Comparison of ENCODE assay signal across 14 cellular contexts in the genomic region with DNA sequence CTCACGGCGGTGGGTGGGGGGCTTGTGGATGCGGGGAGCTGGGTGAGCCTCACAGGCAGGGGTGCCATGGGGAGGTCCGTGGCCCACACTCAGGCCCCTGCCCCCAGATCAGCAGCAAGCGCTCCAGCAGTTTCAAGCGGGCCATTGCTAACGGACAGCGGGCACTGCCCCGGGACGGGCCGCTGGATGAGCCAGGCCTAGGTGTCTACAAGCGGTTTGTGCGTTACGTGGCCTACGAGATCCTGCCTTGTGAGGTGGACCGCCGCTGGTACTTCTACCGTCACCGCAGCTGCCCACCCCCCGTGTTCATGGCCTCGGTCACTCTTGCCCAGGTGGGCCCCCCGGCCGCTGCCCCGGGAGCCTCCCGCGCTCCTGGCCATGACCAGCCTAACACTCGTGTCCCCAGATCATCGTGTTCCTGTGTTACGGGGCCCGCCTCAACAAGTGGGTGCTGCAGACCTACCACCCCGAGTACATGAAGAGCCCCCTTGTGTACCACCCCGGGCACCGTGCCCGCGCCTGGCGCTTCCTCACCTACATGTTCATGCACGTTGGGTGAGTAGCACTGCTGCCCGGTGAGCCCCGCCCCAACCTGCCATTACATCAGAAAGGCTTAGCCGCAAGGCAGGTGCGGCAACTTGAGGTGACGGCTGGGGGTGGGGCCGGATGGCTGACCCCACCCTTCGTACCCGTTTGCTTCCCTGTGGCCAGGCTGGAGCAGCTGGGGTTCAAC. TPM values are rescaled to one million over a fixed set of nuclear protein-coding genes. Genes with fewer than 3 reads are reported as not detected.
DNase-seq lines count a peak whose midpoint lies in the region; ATAC-seq, FAIRE-seq and TF ChIP-seq lines count a peak whose summit lies in the region.
"Had no signal": no experiment of that assay in that cellular context is flagged by ENCODE, and none has a peak within 500 bp of the region (broad histone marks: within the 10 kb centered on the region; RNA-seq: fewer than 3 reads in every experiment).

No MANE protein-coding gene starts in this region.

- H4K8ac ChIP-seq in mesendoderm (ENCODE audit: low read depth, low read length), result no peak overlapping the region

- CTCF ChIA-PET in HepG2 (lab: Yijun Ruan, JAX; ENCODE audit: low intra/inter-chr PET ratio, low total read pairs), result no interaction called here

- no peak for ATAC-seq in HepG2
- no peak for ATAC-seq in right lobe of liver
- ATAC-seq in esophagus mucosa, result peak; percentile 67
- no peak for ATAC-seq in GM19455 (IDR thresholded peaks at IDR 0.05; ENCODE audit: unreplicated experiment)
- ATAC-seq: activated T-helper 17 cell treated with anti-CD3 and anti-CD28 coated beads, Interleukin-2, amount 50 U/mL, for 72 hours; left cardiac atrium had no signal

- DNase-seq in HepG2 (ENCODE audit: low spot score) (no peak), right lobe of liver (no peak), NCI-H69 (lab: John Stamatoyannopoulos, UW) (peak; percentile 94), mesendoderm (no peak), hepatocyte (ENCODE audit: low spot score) (no peak)
- DNase-seq in stimulated activated CD4-positive, alpha-beta T cell treated with anti-CD3 and anti-CD28 coated beads, Interleukin-2, amount 100 ng/mL, for 24 hours, result no peak
- DNase-seq: activated B cell treated with CpG ODN at 0.5 μM for 24 hours, left cardiac atrium, NCI-H1930, SIG-M5 had no signal

- peaks cover 14 to 23% of the 10 kb centered on the region in 2 experiments; a peak in 4 of 5 replicates for H3K36me3 ChIP-seq in HepG2 (replicated peaks in 1 of 2; ENCODE audit: control insufficient read depth in 1 of 2, insufficient read depth in 2 of 2, low read length in 2 of 2)
- H3K36me3 ChIP-seq in right lobe of liver, result peaks cover 0 to 21% (median 7%) of the 10 kb centered on the region in 4 donors
- H3K36me3 ChIP-seq in mesendoderm (ENCODE audit: control insufficient read depth, insufficient read depth, low read length), result peaks cover 11% of the 10 kb centered on the region
- no peaks in the 10 kb centered on the region for H3K36me3 ChIP-seq in hepatocyte (replicated peaks; ENCODE audit: insufficient read depth, low read depth)

- H3K9me2 ChIP-seq in hepatocyte (replicated peaks; ENCODE audit: insufficient read depth), result no peaks in the 10 kb centered on the region

- no peak overlapping the region for H2AK5ac ChIP-seq in mesendoderm (ENCODE audit: low read length)

- H3K4me1 ChIP-seq in HepG2 (ENCODE audit: insufficient read depth, low read length), result peaks cover 43% of the 10 kb centered on the region
- H3K4me1 ChIP-seq in right lobe of liver, result peaks cover 0 to 15% (median 6%) of the 10 kb centered on the region in 4 donors
- peaks cover 5% of the 10 kb centered on the region for H3K4me1 ChIP-seq in mesendoderm (ENCODE audit: control insufficient read depth, low read depth, low read length)
- peaks cover 29% of the 10 kb centered on the region for H3K4me1 ChIP-seq in hepatocyte (ENCODE audit: insufficient read depth)

- no peak overlapping the region for H3K18ac ChIP-seq in mesendoderm (ENCODE audit: low read length)

- TF ChIP-seq CTCF in HepG2 (CRISPR knock-in tag; IDR thresholded peaks at IDR 0.05) (no peak), right lobe of liver (IDR thresholded peaks at IDR 0.05) (no peak), hepatocyte (IDR thresholded peaks at IDR 0.05; ENCODE audit: poor library complexity) (no peak)

- no peak overlapping the region for H4K5ac ChIP-seq in mesendoderm (ENCODE audit: low read length)

- no peaks in the 10 kb centered on the region for H3K9me3 ChIP-seq in HepG2 (ENCODE audit: low read length)
- no peaks in the 10 kb centered on the region for H3K9me3 ChIP-seq in right lobe of liver
- no peaks in the 10 kb centered on the region for H3K9me3 ChIP-seq in hepatocyte (ENCODE audit: low read depth)

- H3K27me3 ChIP-seq in HepG2 (ENCODE audit: control insufficient read depth in 1 of 2, insufficient read depth in 2 of 2, low read length in 2 of 2), result no peaks in the 10 kb centered on the region; a peak in 1 of 5 replicates
- H3K27me3 ChIP-seq in right lobe of liver, result no peaks in the 10 kb centered on the region
- H3K27me3 ChIP-seq in mesendoderm (ENCODE audit: insufficient read depth, low read length, poor library complexity), result no peaks in the 10 kb centered on the region
- no peaks in the 10 kb centered on the region for H3K27me3 ChIP-seq in hepatocyte

- H3K23ac ChIP-seq in mesendoderm (ENCODE audit: low read length), result no peak overlapping the region

- 0 out of 2 replicates have a peak, but pooled peaks cover 3% of the 10 kb centered on the region for H4K20me1 ChIP-seq in HepG2 (ENCODE audit: insufficient read depth, low read length)
- H4K20me1 ChIP-seq in hepatocyte (ENCODE audit: insufficient read depth, poor library complexity, severe bottlenecking), result peaks cover 13% of the 10 kb centered on the region

- 95% methylated on average over 23 of the region's 45 CpGs for WGBS in HepG2 (ENCODE audit: low lambda C conversion rate)
- no CpG with 5 or more reads among the region's 45 CpGs for WGBS in right lobe of liver (ENCODE audit: insufficient coverage, low coverage, low lambda C conversion rate, missing lambda C conversion rate)
- no CpG with 5 or more reads among the region's 45 CpGs for WGBS in mesendoderm (ENCODE audit: extremely low coverage, insufficient coverage, low lambda C conversion rate)
- WGBS in hepatocyte (ENCODE audit: low lambda C conversion rate, missing lambda C conversion rate), result 96% methylated on average over 34 of the region's 45 CpGs

- H3K79me1 ChIP-seq in mesendoderm (ENCODE audit: low read length), result peaks cover 4% of the 10 kb centered on the region

- H3K4me2 ChIP-seq in HepG2 (ENCODE audit: low read depth, low read length), result peak overlapping the region; percentile 87; the same call in 1 of the 2 replicates
- H3K4me2 ChIP-seq in mesendoderm (ENCODE audit: low read length), result no peak overlapping the region
- H3K4me2 ChIP-seq in hepatocyte, result no peak overlapping the region

- peaks cover 10% of the 10 kb centered on the region for H3K79me2 ChIP-seq in HepG2 (ENCODE audit: insufficient read depth, low read length)
- H3K79me2 ChIP-seq in mesendoderm (ENCODE audit: control insufficient read depth, insufficient read depth, low read length), result peaks cover 11% of the 10 kb centered on the region
- H3K79me2 ChIP-seq in hepatocyte, result peaks cover 11% of the 10 kb centered on the region

- no peak for TF ChIP-seq EP300 in HepG2 (IDR thresholded peaks at IDR 0.05; ENCODE audit: low read depth in 2 of 2, low read length in 2 of 2)
- TF ChIP-seq EP300 in HepG2 (CRISPR knock-in tag; IDR thresholded peaks at IDR 0.05; ENCODE audit: borderline replicate concordance), result no peak

- H2BK15ac ChIP-seq in mesendoderm (replicated peaks; ENCODE audit: low read depth), result no peak overlapping the region

- TF ChIP-seq RAD21 in HepG2 (CRISPR knock-in tag; IDR thresholded peaks at IDR 0.05), result no peak

- FAIRE-seq in HepG2 (lab: Jason Lieb, UNC), result no peak

- H2AFZ ChIP-seq in HepG2 (ENCODE audit: low read length) (no peak overlapping the region), hepatocyte (no peak overlapping the region)

- H3K27ac ChIP-seq in HepG2 (ENCODE audit: extremely low read length, insufficient read depth, low read length) (peak overlapping the region; percentile 60), right lobe of liver (no peak overlapping the region), mesendoderm (ENCODE audit: low read depth, low read length) (no peak overlapping the region), hepatocyte (no peak overlapping the region)
- H3K27ac ChIP-seq: HL-60 had no signal

- intact Hi-C loops in HepG2 (cut with micrococcal nuclease; ENCODE audit: unreplicated experiment), result no loop called here
- intact Hi-C loops in right lobe of liver (cut with DNase I), result no loop called here

- no TSS peak for BruUV-seq in HepG2 (replicated peaks; lab: Mats Ljungman, UMichigan)

- H3K9ac ChIP-seq in HepG2 (ENCODE audit: insufficient read depth, low read depth, low read length) (no peak overlapping the region), mesendoderm (ENCODE audit: low read length) (no peak overlapping the region)

- TF ChIP-seq POLR2A in HepG2 (IDR thresholded peaks at IDR 0.05; ENCODE audit: insufficient read depth in 1 of 2, low read depth in 2 of 2, low read length in 2 of 2) (no peak), right lobe of liver (IDR thresholded peaks at IDR 0.05) (no peak)

- no peak overlapping the region for H2BK5ac ChIP-seq in mesendoderm (ENCODE audit: low read length)

- H2BK120ac ChIP-seq in mesendoderm (ENCODE audit: low read depth, low read length), result no peak overlapping the region

- no peak overlapping the region for H3K4ac ChIP-seq in mesendoderm (ENCODE audit: low read depth, low read length)

- POLR2A ChIA-PET in HepG2 (lab: Yijun Ruan, JAX), result interaction anchor here (0.8 to 1.9 kb wide), 4 partner anchors 9 to 28 kb away, joined by 3 to 12 read pairs (median 6); a partner anchor contains a TSS

- H3K4me3 ChIP-seq in HepG2 (replicated peaks in 1 of 3; ENCODE audit: insufficient read depth in 1 of 3, low read depth in 2 of 3, low read length in 3 of 3), result peak overlapping the region in 2 of 3 experiments; percentile 28 to 74; a peak in 2 of 6 replicates
- no peak overlapping the region for H3K4me3 ChIP-seq in right lobe of liver
- H3K4me3 ChIP-seq in mesendoderm (ENCODE audit: low read length), result no peak overlapping the region
- H3K4me3 ChIP-seq in hepatocyte, result no peak overlapping the region

- in situ Hi-C loops in HepG2 (cut with HindIII; ENCODE audit: extremely low pct_ligation_motif_present, low pct_unique_long_range_greater_than_20kb), result no loop called here

- H3K56ac ChIP-seq in mesendoderm (ENCODE audit: low read length), result no peak overlapping the region

RNA-seq across cellular contexts. Expression of a gene that starts 1.3 kb away (rescaled TPM):
- total RNA-seq in HepG2 (2016; rRNA removed; fragmentation: Illumina TruSeq; extraction: Trizol) (0.87 and 1.8 TPM in 2 replicates), right lobe of liver (1 to 10 TPM in 1 of 6 experiments, under 1 TPM in 5; 0.37 to 1.1 (median 0.60) TPM), esophagus mucosa (1.0 TPM), hepatocyte (2.3 and 3.4 TPM in 2 replicates)
- total RNA-seq in HepG2 (2016; cell fraction: cytosol; rRNA removed; fragmentation: Illumina TruSeq; extraction: Trizol; ENCODE audit: low read depth), result 0.79 and 0.81 TPM in 2 replicates
- total RNA-seq in HepG2 (2016; cell fraction: insoluble cytoplasmic fraction; rRNA removed; fragmentation: Illumina TruSeq; extraction: Trizol), result 0.74 and 2.3 TPM in 2 replicates
- 0.45 and 1.1 TPM in 2 replicates for total RNA-seq in HepG2 (2016; cell fraction: membrane; rRNA removed; fragmentation: Illumina TruSeq; extraction: Trizol)
- 2.0 and 3.2 TPM in 2 replicates for total RNA-seq in HepG2 (2016; cell fraction: nucleus; rRNA removed; fragmentation: Illumina TruSeq; extraction: Trizol)
- polyA plus RNA-seq in HepG2 (2011; rRNA removed) (3.8 and 5.3 TPM in 2 replicates), hepatocyte (4.2 and 8.1 TPM in 2 replicates)
- 1.8 and 3.5 TPM in 2 replicates for polyA plus RNA-seq in HepG2 (2011; cell fraction: cytosol; rRNA removed)
- polyA plus RNA-seq in HepG2 (2011; cell fraction: nucleus; rRNA removed), result 77.4 and 90.6 TPM in 2 replicates
- polyA plus RNA-seq in HepG2 (2012), result 1.8 and 3.6 TPM in 2 replicates
- 0.59 and 0.78 TPM in 2 replicates for polyA plus RNA-seq in HepG2 (2016; cell fraction: cytosol; fragmentation: Illumina TruSeq; extraction: Trizol; ENCODE audit: low read depth)
- 0.68 and 0.70 TPM in 2 replicates for polyA plus RNA-seq in HepG2 (2016; cell fraction: insoluble cytoplasmic fraction; fragmentation: Illumina TruSeq; extraction: Trizol; ENCODE audit: low read depth)
- 0.38 and 0.56 TPM in 2 replicates for polyA plus RNA-seq in HepG2 (2016; cell fraction: membrane; fragmentation: Illumina TruSeq; extraction: Trizol; ENCODE audit: low read depth)
- 6.7 and 9.7 TPM in 2 replicates for polyA plus RNA-seq in HepG2 (2016; cell fraction: nucleus; fragmentation: Illumina TruSeq; extraction: Trizol; ENCODE audit: insufficient read depth, low read depth)
- 1.4 and 3.1 TPM in 2 replicates for polyA minus RNA-seq in HepG2 (2011; rRNA and poly(A)+ RNA removed; ENCODE audit: low replicate concordance)
- 0.70 and 0.99 TPM in 2 replicates for polyA minus RNA-seq in HepG2 (2011; cell fraction: cytosol; rRNA and poly(A)+ RNA removed)
- polyA minus RNA-seq in HepG2 (2011; cell fraction: nucleus; rRNA and poly(A)+ RNA removed), result 3.9 and 4.6 TPM in 2 replicates
- 0.22 TPM for polyA plus RNA-seq in mesendoderm (2013, experiment 1 of 2)
- polyA plus RNA-seq in mesendoderm (2013, experiment 2 of 2), result 0.32 TPM

RNA-seq across cellular contexts. Expression of a gene that starts 3.5 kb away (rescaled TPM):
- total RNA-seq in HepG2 (2016; rRNA removed; fragmentation: Illumina TruSeq; extraction: Trizol) (78.2 and 79.9 TPM in 2 replicates), right lobe of liver (10 to 100 TPM; 37.3 to 69.6 (median 54.3) TPM), esophagus mucosa (87.5 TPM), hepatocyte (116 TPM in 2 replicates)
- 125 and 168 TPM in 2 replicates for total RNA-seq in HepG2 (2016; cell fraction: cytosol; rRNA removed; fragmentation: Illumina TruSeq; extraction: Trizol; ENCODE audit: low read depth)
- 64.5 and 82.1 TPM in 2 replicates for total RNA-seq in HepG2 (2016; cell fraction: insoluble cytoplasmic fraction; rRNA removed; fragmentation: Illumina TruSeq; extraction: Trizol)
- total RNA-seq in HepG2 (2016; cell fraction: membrane; rRNA removed; fragmentation: Illumina TruSeq; extraction: Trizol), result 131 and 166 TPM in 2 replicates
- total RNA-seq in HepG2 (2016; cell fraction: nucleus; rRNA removed; fragmentation: Illumina TruSeq; extraction: Trizol), result 43.4 and 46.1 TPM in 2 replicates
- polyA plus RNA-seq in HepG2 (2011; rRNA removed) (52.9 and 59.6 TPM in 2 replicates), hepatocyte (231 and 249 TPM in 2 replicates)
- polyA plus RNA-seq in HepG2 (2011; cell fraction: cytosol; rRNA removed), result 46.6 and 58.6 TPM in 2 replicates
- 79.7 and 81.3 TPM in 2 replicates for polyA plus RNA-seq in HepG2 (2011; cell fraction: nucleus; rRNA removed)
- 27.7 and 37.3 TPM in 2 replicates for polyA plus RNA-seq in HepG2 (2012)
- 114 and 130 TPM in 2 replicates for polyA plus RNA-seq in HepG2 (2016; cell fraction: cytosol; fragmentation: Illumina TruSeq; extraction: Trizol; ENCODE audit: low read depth)
- polyA plus RNA-seq in HepG2 (2016; cell fraction: insoluble cytoplasmic fraction; fragmentation: Illumina TruSeq; extraction: Trizol; ENCODE audit: low read depth), result 75.6 and 85.1 TPM in 2 replicates
- polyA plus RNA-seq in HepG2 (2016; cell fraction: membrane; fragmentation: Illumina TruSeq; extraction: Trizol; ENCODE audit: low read depth), result 124 and 138 TPM in 2 replicates
- polyA plus RNA-seq in HepG2 (2016; cell fraction: nucleus; fragmentation: Illumina TruSeq; extraction: Trizol; ENCODE audit: insufficient read depth, low read depth), result 73.2 and 92.9 TPM in 2 replicates
- polyA minus RNA-seq in HepG2 (2011; rRNA and poly(A)+ RNA removed; ENCODE audit: low replicate concordance), result 32.3 and 38.9 TPM in 2 replicates
- polyA minus RNA-seq in HepG2 (2011; cell fraction: cytosol; rRNA and poly(A)+ RNA removed), result 6.7 and 10.7 TPM in 2 replicates
- 18.6 and 20.1 TPM in 2 replicates for polyA minus RNA-seq in HepG2 (2011; cell fraction: nucleus; rRNA and poly(A)+ RNA removed)
- polyA plus RNA-seq in mesendoderm (2013, experiment 1 of 2), result 69.6 TPM
- 69.7 TPM for polyA plus RNA-seq in mesendoderm (2013, experiment 2 of 2)

RNA-seq across cellular contexts. Expression of a gene that starts 7.4 kb away (rescaled TPM):
- total RNA-seq in HepG2 (2016; rRNA removed; fragmentation: Illumina TruSeq; extraction: Trizol) (0.55 and 2.6 TPM in 2 replicates), right lobe of liver (10 to 100 TPM; 26.9 to 68.1 (median 36.9) TPM), esophagus mucosa (31.7 TPM), hepatocyte (44.3 and 47.8 TPM in 2 replicates)
- 0.40 and 0.88 TPM in 2 replicates for total RNA-seq in HepG2 (2016; cell fraction: cytosol; rRNA removed; fragmentation: Illumina TruSeq; extraction: Trizol; ENCODE audit: low read depth)
- total RNA-seq in HepG2 (2016; cell fraction: insoluble cytoplasmic fraction; rRNA removed; fragmentation: Illumina TruSeq; extraction: Trizol), result 0.77 and 3.8 TPM in 2 replicates
- total RNA-seq in HepG2 (2016; cell fraction: membrane; rRNA removed; fragmentation: Illumina TruSeq; extraction: Trizol), result 1.2 and 1.4 TPM in 2 replicates
- total RNA-seq in HepG2 (2016; cell fraction: nucleus; rRNA removed; fragmentation: Illumina TruSeq; extraction: Trizol), result 5.1 and 7.1 TPM in 2 replicates
- polyA plus RNA-seq in HepG2 (2011; rRNA removed) (11.8 and 17.3 TPM in 2 replicates), hepatocyte (83.4 and 84.3 TPM in 2 replicates)
- 4.0 and 8.1 TPM in 2 replicates for polyA plus RNA-seq in HepG2 (2011; cell fraction: cytosol; rRNA removed)
- polyA plus RNA-seq in HepG2 (2011; cell fraction: nucleus; rRNA removed), result 157 and 173 TPM in 2 replicates
- 6.9 and 9.3 TPM in 2 replicates for polyA plus RNA-seq in HepG2 (2012)
- 0.87 and 1.2 TPM in 2 replicates for polyA plus RNA-seq in HepG2 (2016; cell fraction: cytosol; fragmentation: Illumina TruSeq; extraction: Trizol; ENCODE audit: low read depth)
- 1.8 and 2.0 TPM in 2 replicates for polyA plus RNA-seq in HepG2 (2016; cell fraction: insoluble cytoplasmic fraction; fragmentation: Illumina TruSeq; extraction: Trizol; ENCODE audit: low read depth)
- 1.7 TPM in 2 replicates for polyA plus RNA-seq in HepG2 (2016; cell fraction: membrane; fragmentation: Illumina TruSeq; extraction: Trizol; ENCODE audit: low read depth)
- polyA plus RNA-seq in HepG2 (2016; cell fraction: nucleus; fragmentation: Illumina TruSeq; extraction: Trizol; ENCODE audit: insufficient read depth, low read depth), result 33.6 and 33.9 TPM in 2 replicates
- 2.1 and 48.1 TPM in 2 replicates for polyA minus RNA-seq in HepG2 (2011; rRNA and poly(A)+ RNA removed; ENCODE audit: low replicate concordance)
- 1.9 and 3.5 TPM in 2 replicates for polyA minus RNA-seq in HepG2 (2011; cell fraction: cytosol; rRNA and poly(A)+ RNA removed)
- polyA minus RNA-seq in HepG2 (2011; cell fraction: nucleus; rRNA and poly(A)+ RNA removed), result 6.3 and 7.6 TPM in 2 replicates
- polyA plus RNA-seq in mesendoderm (2013, experiment 1 of 2), result 42.7 TPM
- 41.5 TPM for polyA plus RNA-seq in mesendoderm (2013, experiment 2 of 2)

RNA-seq across cellular contexts. Expression of a gene that starts 8.8 kb away (rescaled TPM):
- total RNA-seq in HepG2 (2016; rRNA removed; fragmentation: Illumina TruSeq; extraction: Trizol) (34.1 and 63.6 TPM in 2 replicates), right lobe of liver (10 to 100 TPM; 28.5 to 44.8 (median 40.3) TPM), esophagus mucosa (58.7 TPM), hepatocyte (41.8 and 63.2 TPM in 2 replicates)
- total RNA-seq in HepG2 (2016; cell fraction: cytosol; rRNA removed; fragmentation: Illumina TruSeq; extraction: Trizol; ENCODE audit: low read depth), result 17.1 and 18.2 TPM in 2 replicates
- total RNA-seq in HepG2 (2016; cell fraction: insoluble cytoplasmic fraction; rRNA removed; fragmentation: Illumina TruSeq; extraction: Trizol), result 29.4 and 68.9 TPM in 2 replicates
- 23.2 and 28.4 TPM in 2 replicates for total RNA-seq in HepG2 (2016; cell fraction: membrane; rRNA removed; fragmentation: Illumina TruSeq; extraction: Trizol)
- total RNA-seq in HepG2 (2016; cell fraction: nucleus; rRNA removed; fragmentation: Illumina TruSeq; extraction: Trizol), result 78.3 and 79.1 TPM in 2 replicates
- polyA plus RNA-seq in HepG2 (2011; rRNA removed) (76.9 and 104 TPM in 2 replicates), hepatocyte (158 and 201 TPM in 2 replicates)
- 24.1 and 52.3 TPM in 2 replicates for polyA plus RNA-seq in HepG2 (2011; cell fraction: cytosol; rRNA removed)
- polyA plus RNA-seq in HepG2 (2011; cell fraction: nucleus; rRNA removed), result 959 and 1,318 TPM in 2 replicates
- 36.6 and 59.1 TPM in 2 replicates for polyA plus RNA-seq in HepG2 (2012)
- polyA plus RNA-seq in HepG2 (2016; cell fraction: cytosol; fragmentation: Illumina TruSeq; extraction: Trizol; ENCODE audit: low read depth), result 14.1 and 16.7 TPM in 2 replicates
- polyA plus RNA-seq in HepG2 (2016; cell fraction: insoluble cytoplasmic fraction; fragmentation: Illumina TruSeq; extraction: Trizol; ENCODE audit: low read depth), result 34.3 and 41.8 TPM in 2 replicates
- polyA plus RNA-seq in HepG2 (2016; cell fraction: membrane; fragmentation: Illumina TruSeq; extraction: Trizol; ENCODE audit: low read depth), result 19.1 and 22.6 TPM in 2 replicates
- 215 and 253 TPM in 2 replicates for polyA plus RNA-seq in HepG2 (2016; cell fraction: nucleus; fragmentation: Illumina TruSeq; extraction: Trizol; ENCODE audit: insufficient read depth, low read depth)
- polyA minus RNA-seq in HepG2 (2011; rRNA and poly(A)+ RNA removed; ENCODE audit: low replicate concordance), result 36.6 and 76.1 TPM in 2 replicates
- 23.0 and 32.0 TPM in 2 replicates for polyA minus RNA-seq in HepG2 (2011; cell fraction: cytosol; rRNA and poly(A)+ RNA removed)
- polyA minus RNA-seq in HepG2 (2011; cell fraction: nucleus; rRNA and poly(A)+ RNA removed), result 71.6 and 76.3 TPM in 2 replicates
- 74.0 TPM for polyA plus RNA-seq in mesendoderm (2013, experiment 1 of 2)
- 70.5 TPM for polyA plus RNA-seq in mesendoderm (2013, experiment 2 of 2)

RNA-seq across cellular contexts. Expression of a gene that starts 13.5 kb away (rescaled TPM):
- total RNA-seq in HepG2 (2016; rRNA removed; fragmentation: Illumina TruSeq; extraction: Trizol) (1.4 and 3.8 TPM in 2 replicates), right lobe of liver (10 to 100 TPM in 1 of 6 experiments, 1 to 10 TPM in 5; 5.5 to 11.7 (median 9.7) TPM), esophagus mucosa (7.4 TPM), hepatocyte (6.7 and 15.1 TPM in 2 replicates)
- 0.35 and 0.40 TPM in 2 replicates for total RNA-seq in HepG2 (2016; cell fraction: cytosol; rRNA removed; fragmentation: Illumina TruSeq; extraction: Trizol; ENCODE audit: low read depth)
- total RNA-seq in HepG2 (2016; cell fraction: insoluble cytoplasmic fraction; rRNA removed; fragmentation: Illumina TruSeq; extraction: Trizol), result 1.2 and 4.3 TPM in 2 replicates
- total RNA-seq in HepG2 (2016; cell fraction: membrane; rRNA removed; fragmentation: Illumina TruSeq; extraction: Trizol), result 0.83 and 1.7 TPM in 2 replicates
- total RNA-seq in HepG2 (2016; cell fraction: nucleus; rRNA removed; fragmentation: Illumina TruSeq; extraction: Trizol), result 6.4 and 7.9 TPM in 2 replicates
- polyA plus RNA-seq in HepG2 (2011; rRNA removed) (4.5 and 8.3 TPM in 2 replicates), hepatocyte (22.2 and 24.0 TPM in 2 replicates)
- 1.3 and 1.9 TPM in 2 replicates for polyA plus RNA-seq in HepG2 (2011; cell fraction: cytosol; rRNA removed)
- polyA plus RNA-seq in HepG2 (2011; cell fraction: nucleus; rRNA removed), result 117 and 130 TPM in 2 replicates
- polyA plus RNA-seq in HepG2 (2012), result 4.1 and 6.2 TPM in 2 replicates
- polyA plus RNA-seq in HepG2 (2016; cell fraction: cytosol; fragmentation: Illumina TruSeq; extraction: Trizol; ENCODE audit: low read depth), result 0.34 and 0.43 TPM in 2 replicates
- polyA plus RNA-seq in HepG2 (2016; cell fraction: insoluble cytoplasmic fraction; fragmentation: Illumina TruSeq; extraction: Trizol; ENCODE audit: low read depth), result 0.93 and 2.0 TPM in 2 replicates
- 0.53 and 0.66 TPM in 2 replicates for polyA plus RNA-seq in HepG2 (2016; cell fraction: membrane; fragmentation: Illumina TruSeq; extraction: Trizol; ENCODE audit: low read depth)
- polyA plus RNA-seq in HepG2 (2016; cell fraction: nucleus; fragmentation: Illumina TruSeq; extraction: Trizol; ENCODE audit: insufficient read depth, low read depth), result 17.5 and 18.7 TPM in 2 replicates
- 9.5 and 10.1 TPM in 2 replicates for polyA minus RNA-seq in HepG2 (2011; rRNA and poly(A)+ RNA removed; ENCODE audit: low replicate concordance)
- 1.4 and 1.5 TPM in 2 replicates for polyA minus RNA-seq in HepG2 (2011; cell fraction: cytosol; rRNA and poly(A)+ RNA removed)
- 13.9 and 15.6 TPM in 2 replicates for polyA minus RNA-seq in HepG2 (2011; cell fraction: nucleus; rRNA and poly(A)+ RNA removed)
- polyA plus RNA-seq in mesendoderm (2013, experiment 1 of 2), result 9.2 TPM
- polyA plus RNA-seq in mesendoderm (2013, experiment 2 of 2), result 8.9 TPM

Comparison
In these comparisons a context has a peak if more than half of its experiments do, and no peak if none do; other contexts are left out.
1. H3K4me3 ChIP-seq: peak in HepG2 (2 of 3); none in right lobe of liver (0 of 3), mesendoderm (single experiment) and hepatocyte (single experiment).